ENCODE assay signal across 9 cellular contexts in genomic region chr19:6125571-6125989, GRCh38. TPM values are rescaled to one million over a fixed set of nuclear protein-coding genes. Genes with fewer than 3 reads are reported as not detected.
DNase-seq lines count a peak whose midpoint lies in the region; ATAC-seq and TF ChIP-seq lines count a peak whose summit lies in the region.
"Had no signal": no experiment of that assay in that cellular context is flagged by ENCODE, and none has a peak within 500 bp of the region (broad histone marks: within the 10 kb centered on the region; RNA-seq: fewer than 3 reads in every experiment).

No MANE protein-coding gene starts in this region.

- H3K9me3 ChIP-seq in Panc1 (ENCODE audit: control insufficient read depth, insufficient read depth, low read depth, low read length) (no peaks in the 10 kb centered on the region), osteoblast (ENCODE audit: low read depth, low read length) (peaks cover 2% of the 10 kb centered on the region), upper lobe of right lung (no peaks in the 10 kb centered on the region)

- no peak overlapping the region for H3K27ac ChIP-seq in Panc1 (ENCODE audit: low read length)
- H3K27ac ChIP-seq in osteoblast (ENCODE audit: low read depth, low read length): no peak overlapping the region
- H3K27ac ChIP-seq in upper lobe of right lung: no peak overlapping the region
- H3K27ac ChIP-seq: SK-N-MC had no signal

- DNase-seq in DMS53 (lab: John Stamatoyannopoulos, UW) (peak; percentile 89), Panc1 (ENCODE audit: low read depth, low spot score) (peak; percentile 61), fibroblast of the aortic adventitia (ENCODE audit: low read depth) (peak; percentile 84), osteoblast (ENCODE audit: insufficient read length, low spot score, missing footprints) (peak; percentile 86), upper lobe of right lung (no peak)
- DNase-seq in activated T-cell treated with anti-CD3 and anti-CD28 coated beads, Interleukin-2, amount 50 U/mL, for 1 hour: peak; percentile 66

- POLR2A ChIA-PET in Panc1 (lab: Charles Lee): no interaction called here

- no peaks in the 10 kb centered on the region for H3K79me2 ChIP-seq in osteoblast (ENCODE audit: insufficient read depth, low read length)

- intact Hi-C loops in Panc1 (cut with micrococcal nuclease; ENCODE audit: unreplicated experiment): loop anchor here (1.0 to 10.0 kb wide), 2 partner anchors 76 to 141 kb away; no protein-coding TSS in a partner anchor
- intact Hi-C loops in upper lobe of right lung (cut with DNase I): loop anchor here (5.0 kb wide), 1 partner anchor 78 kb away; no protein-coding TSS in a partner anchor

- no peaks in the 10 kb centered on the region for H3K36me3 ChIP-seq in Panc1 (ENCODE audit: control insufficient read depth, insufficient read depth, low read length)
- no peaks in the 10 kb centered on the region for H3K36me3 ChIP-seq in osteoblast (ENCODE audit: insufficient read depth, low read length)
- H3K36me3 ChIP-seq in upper lobe of right lung: no peaks in the 10 kb centered on the region

- no peak overlapping the region for H3K4me2 ChIP-seq in osteoblast (ENCODE audit: insufficient read depth, low read length)

- no peaks in the 10 kb centered on the region for H3K4me1 ChIP-seq in Panc1 (ENCODE audit: control insufficient read depth, insufficient read depth, low read length)
- no peaks in the 10 kb centered on the region for H3K4me1 ChIP-seq in osteoblast (ENCODE audit: insufficient read depth, low read length)
- H3K4me1 ChIP-seq in upper lobe of right lung: no peaks in the 10 kb centered on the region

- TF ChIP-seq CTCF in LNCAP (IDR thresholded peaks at IDR 0.05): peak; percentile 86
- peak; percentile 85 for TF ChIP-seq CTCF in Panc1 (IDR thresholded peaks at IDR 0.05)
- peak; percentile 97 for TF ChIP-seq CTCF in fibroblast of the aortic adventitia (IDR thresholded peaks at IDR 0.05; ENCODE audit: insufficient read depth, low read length)
- TF ChIP-seq CTCF in osteoblast (IDR thresholded peaks at IDR 0.05; ENCODE audit: extremely low read depth, low read depth, low read length): peak; percentile 99
- TF ChIP-seq CTCF in upper lobe of right lung (IDR thresholded peaks at IDR 0.05): peak; percentile 98

- no TSS peak for BruUV-seq in Panc1 (replicated peaks; lab: Mats Ljungman, UMichigan)

- H2AFZ ChIP-seq in osteoblast (ENCODE audit: low read length): no peak overlapping the region

- ATAC-seq in Panc1 (peak; percentile 89), upper lobe of right lung (peak; percentile 97), GM19397 (IDR thresholded peaks at IDR 0.05; ENCODE audit: unreplicated experiment) (no peak)

- no peak overlapping the region for H3K4me3 ChIP-seq in Panc1 (ENCODE audit: low read depth in 2 of 2, low read length in 2 of 2)
- no peak overlapping the region for H3K4me3 ChIP-seq in fibroblast of the aortic adventitia (ENCODE audit: low read depth, low read length)
- no peak overlapping the region for H3K4me3 ChIP-seq in osteoblast (ENCODE audit: insufficient read depth, low read length)
- no peak overlapping the region for H3K4me3 ChIP-seq in upper lobe of right lung
- H3K4me3 ChIP-seq: SK-N-MC had no signal

- no peaks in the 10 kb centered on the region for H3K27me3 ChIP-seq in Panc1 (ENCODE audit: control insufficient read depth, insufficient read depth, low read length)
- no peaks in the 10 kb centered on the region for H3K27me3 ChIP-seq in osteoblast (ENCODE audit: insufficient read depth, low read length)
- H3K27me3 ChIP-seq in upper lobe of right lung: no peaks in the 10 kb centered on the region

- in situ Hi-C loops in Panc1 (cut with HindIII; ENCODE audit: low pct_unique_long_range_greater_than_20kb, low sequenced_read_pairs): no loop called here

- no peaks in the 10 kb centered on the region for H4K20me1 ChIP-seq in osteoblast (ENCODE audit: insufficient read depth, low read length)

- CTCF ChIA-PET in Panc1 (lab: Charles Lee): interaction anchor here (0.7 to 2.2 kb wide), 7 partner anchors 17 to 136 kb away, joined by 3 to 18 read pairs (median 3); no protein-coding TSS in a partner anchor

RNA-seq across cellular contexts. Expression of gene ACSBG2, which starts 9.9 kb away (rescaled TPM):
- total RNA-seq in Panc1 (2021; ENCODE audit: unreplicated experiment) (not detected), fibroblast of the aortic adventitia (ENCODE audit: low replicate concordance) (0.18 TPM in 1 of 2 replicates, not detected in the other), osteoblast (not detected in 2 replicates), upper lobe of right lung (not detected)
- not detected for polyA plus RNA-seq in Panc1 (2012; ENCODE audit: insufficient read length)

RNA-seq across cellular contexts. Expression of gene RFX2, which starts 15.3 kb away (rescaled TPM):
- total RNA-seq in Panc1 (2021; ENCODE audit: unreplicated experiment) (8.0 TPM), fibroblast of the aortic adventitia (ENCODE audit: low replicate concordance) (10.7 and 14.2 TPM in 2 replicates), osteoblast (3.8 and 6.2 TPM in 2 replicates), upper lobe of right lung (11.7 TPM)
- 7.3 TPM for polyA plus RNA-seq in Panc1 (2012; ENCODE audit: insufficient read length)
